Comparison of ENCODE assay signal across 17 cellular contexts in genomic region chr4:90824266-90825167, GRCh38.
DNase-seq lines count a peak whose midpoint lies in the region; ATAC-seq lines count a peak whose summit lies in the region.
"Had no signal": no experiment of that assay in that cellular context is flagged by ENCODE, and none has a peak within 500 bp of the region (broad histone marks: within the 10 kb centered on the region; RNA-seq: fewer than 3 reads in every experiment).

No MANE protein-coding gene starts in this region.

- CTCF ChIA-PET in naive thymus-derived CD4-positive, alpha-beta T cell (lab: Charles Lee), result no interaction called here

- H3K27me3 Mint-ChIP-seq in naive thymus-derived CD4-positive, alpha-beta T cell, result no peaks in the 10 kb centered on the region
- no peaks in the 10 kb centered on the region for H3K27me3 Mint-ChIP-seq in natural killer cell treated with Interleukin-12 subunit alpha and Interleukin-12 subunit beta and Interleukin-15 and Interleukin-18, amount 100 ng/mL, for 72 hours
- H3K27me3 Mint-ChIP-seq: CD8-positive, alpha-beta memory T cell; stimulated activated naive CD8-positive, alpha-beta T cell treated with anti-CD3 and anti-CD28 coated beads, Interleukin-15, Interleukin-2, amounts not matched to agents 100 ng/mL and 50 ng/mL, for 24 hours had no signal

- POLR2A ChIA-PET in naive thymus-derived CD4-positive, alpha-beta T cell (lab: Charles Lee), result no interaction called here

- no peaks in the 10 kb centered on the region for H3K27me3 ChIP-seq in naive thymus-derived CD4-positive, alpha-beta T cell (ENCODE audit: control insufficient read depth in 2 of 2, insufficient read depth in 2 of 2, low read length in 2 of 2)
- H3K27me3 ChIP-seq: gastrocnemius medialis had no signal

- ATAC-seq in GM18508 (IDR thresholded peaks at IDR 0.05; ENCODE audit: insufficient read depth, unreplicated experiment) (peak; percentile 76), GM19397 (IDR thresholded peaks at IDR 0.05; ENCODE audit: unreplicated experiment) (peak; percentile 67), HG02763 (IDR thresholded peaks at IDR 0.05; ENCODE audit: unreplicated experiment) (peak; percentile 70), HG03432 (IDR thresholded peaks at IDR 0.05; ENCODE audit: unreplicated experiment) (peak; percentile 75)
- ATAC-seq in naive thymus-derived CD4-positive, alpha-beta T cell, result no peak
- ATAC-seq in natural killer cell treated with Interleukin-12 subunit alpha and Interleukin-12 subunit beta and Interleukin-15 and Interleukin-18, amount 100 ng/mL, for 72 hours, result no peak
- ATAC-seq: gastrocnemius medialis had no signal

- H3K9me3 Mint-ChIP-seq in naive thymus-derived CD4-positive, alpha-beta T cell, result peaks cover 0 to 8% (median 3%) of the 10 kb centered on the region in 11 donors
- H3K9me3 Mint-ChIP-seq in natural killer cell treated with Interleukin-12 subunit alpha and Interleukin-12 subunit beta and Interleukin-15 and Interleukin-18, amount 100 ng/mL, for 72 hours, result peaks cover 5% of the 10 kb centered on the region
- H3K9me3 Mint-ChIP-seq: nephron had no signal

- no peaks in the 10 kb centered on the region for H3K36me3 ChIP-seq in naive thymus-derived CD4-positive, alpha-beta T cell (ENCODE audit: control insufficient read depth in 2 of 3, insufficient read depth in 3 of 3, low read length in 3 of 3)
- H3K36me3 ChIP-seq: gastrocnemius medialis, HAP-1 had no signal

- H3K4me3 Mint-ChIP-seq in naive thymus-derived CD4-positive, alpha-beta T cell, result no peak overlapping the region
- no peak overlapping the region for H3K4me3 Mint-ChIP-seq in natural killer cell treated with Interleukin-12 subunit alpha and Interleukin-12 subunit beta and Interleukin-15 and Interleukin-18, amount 100 ng/mL, for 72 hours
- H3K4me3 Mint-ChIP-seq: CD8-positive, alpha-beta memory T cell; nephron; stimulated activated naive CD8-positive, alpha-beta T cell treated with anti-CD3 and anti-CD28 coated beads, Interleukin-15, Interleukin-2, amounts not matched to agents 100 ng/mL and 50 ng/mL, for 24 hours had no signal

- intact Hi-C loops in naive thymus-derived CD4-positive, alpha-beta T cell (cut with micrococcal nuclease), result no loop called here

- no peaks in the 10 kb centered on the region for H3K4me1 Mint-ChIP-seq in naive thymus-derived CD4-positive, alpha-beta T cell
- H3K4me1 Mint-ChIP-seq in natural killer cell treated with Interleukin-12 subunit alpha and Interleukin-12 subunit beta and Interleukin-15 and Interleukin-18, amount 100 ng/mL, for 72 hours (ENCODE audit: low read depth in 2 of 2), result no peaks in the 10 kb centered on the region
- H3K4me1 Mint-ChIP-seq: CD8-positive, alpha-beta memory T cell had no signal

- H3K27ac ChIP-seq in naive thymus-derived CD4-positive, alpha-beta T cell (ENCODE audit: low read depth, low read length), result no peak overlapping the region
- H3K27ac ChIP-seq: gastrocnemius medialis had no signal

- H3K36me3 Mint-ChIP-seq in naive thymus-derived CD4-positive, alpha-beta T cell, result no peaks in the 10 kb centered on the region
- no peaks in the 10 kb centered on the region for H3K36me3 Mint-ChIP-seq in natural killer cell treated with Interleukin-12 subunit alpha and Interleukin-12 subunit beta and Interleukin-15 and Interleukin-18, amount 100 ng/mL, for 72 hours
- H3K36me3 Mint-ChIP-seq: CD8-positive, alpha-beta memory T cell had no signal

- no peaks in the 10 kb centered on the region for H3K4me1 ChIP-seq in naive thymus-derived CD4-positive, alpha-beta T cell (ENCODE audit: control insufficient read depth in 2 of 2, insufficient read depth in 2 of 2, low read length in 2 of 2)
- H3K4me1 ChIP-seq: gastrocnemius medialis had no signal

- DNase-seq in activated CD8-positive, alpha-beta memory T cell treated with anti-CD3 and anti-CD28 coated beads for 24 hours, result no peak
- DNase-seq in Ammon's horn (ENCODE audit: low spot score), result no peak
- DNase-seq in naive thymus-derived CD4-positive, alpha-beta T cell, result no peak
- DNase-seq in natural killer cell treated with Interleukin-12 subunit alpha and Interleukin-12 subunit beta and Interleukin-15 and Interleukin-18, amount 100 ng/mL, for 72 hours (ENCODE audit: low spot score), result no peak
- DNase-seq: ACHN; activated gamma-delta T cell; anterior cingulate cortex; CD8-positive, alpha-beta memory T cell; gastrocnemius medialis; NCI-H2081 had no signal

- H3K9me3 ChIP-seq in naive thymus-derived CD4-positive, alpha-beta T cell (ENCODE audit: control insufficient read depth in 2 of 3, low read length in 3 of 3), result no peaks in the 10 kb centered on the region
- H3K9me3 ChIP-seq: gastrocnemius medialis, HAP-1 had no signal

- H3K27ac Mint-ChIP-seq in naive thymus-derived CD4-positive, alpha-beta T cell, result no peak overlapping the region
- H3K27ac Mint-ChIP-seq in natural killer cell treated with Interleukin-12 subunit alpha and Interleukin-12 subunit beta and Interleukin-15 and Interleukin-18, amount 100 ng/mL, for 72 hours, result no peak overlapping the region
- H3K27ac Mint-ChIP-seq: CD8-positive, alpha-beta memory T cell; stimulated activated naive CD8-positive, alpha-beta T cell treated with anti-CD3 and anti-CD28 coated beads, Interleukin-15, Interleukin-2, amounts not matched to agents 100 ng/mL and 50 ng/mL, for 24 hours had no signal

- H3K4me3 ChIP-seq in naive thymus-derived CD4-positive, alpha-beta T cell (ENCODE audit: low read length), result no peak overlapping the region
- H3K4me3 ChIP-seq: gastrocnemius medialis, HAP-1 had no signal

Comparison
In these comparisons a context has a peak if more than half of its experiments do, and no peak if none do; other contexts are left out.
1. ATAC-seq: peak in GM18508 (single experiment), GM19397 (single experiment), HG02763 (single experiment) and HG03432 (single experiment); none in naive thymus-derived CD4-positive, alpha-beta T cell (single experiment) and natural killer cell treated with Interleukin-12 subunit alpha and Interleukin-12 subunit beta and Interleukin-15 and Interleukin-18, amount 100 ng/mL, for 72 hours (0 of 2).